In the genomic region with DNA sequence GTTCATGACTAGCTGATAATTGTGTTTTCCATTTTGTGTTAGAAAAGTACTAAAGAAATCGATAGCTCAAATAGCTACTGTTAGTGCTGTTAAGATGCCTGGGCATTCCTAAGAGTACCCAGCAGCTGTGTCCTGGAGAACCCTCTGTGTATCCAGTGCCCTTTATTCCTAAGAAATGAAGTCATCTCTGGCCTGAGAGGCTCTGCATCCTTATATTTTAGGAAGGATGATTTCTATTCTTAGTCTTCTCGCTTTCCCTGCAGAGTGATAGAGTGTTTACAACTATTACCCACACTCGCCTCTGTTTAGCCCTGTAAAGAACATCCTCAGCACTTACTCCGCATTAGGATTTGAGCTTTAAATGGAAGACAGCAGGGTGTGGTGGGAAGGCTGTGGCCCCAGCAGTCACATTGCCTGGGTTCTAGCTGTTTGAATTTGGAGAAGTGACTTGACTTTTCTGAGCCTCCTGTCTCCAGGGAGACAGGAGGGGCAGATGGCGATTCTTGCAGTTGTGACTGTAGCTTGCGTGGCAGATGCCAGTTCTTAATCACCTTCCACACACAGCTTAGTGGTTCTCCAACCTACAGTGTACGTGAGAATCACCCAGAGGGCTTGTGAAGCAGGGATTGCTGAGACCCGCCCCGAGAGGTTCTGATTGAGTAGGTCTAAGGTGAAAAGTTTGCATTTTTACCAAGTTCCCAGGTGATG, we compare ENCODE assay signal across 16 cellular contexts.
DNase-seq lines count a peak whose midpoint lies in the region; ATAC-seq and TF ChIP-seq lines count a peak whose summit lies in the region.
"Had no signal": no experiment of that assay in that cellular context is flagged by ENCODE, and none has a peak within 500 bp of the region (broad histone marks: within the 10 kb centered on the region; RNA-seq: fewer than 3 reads in every experiment).

No MANE protein-coding gene starts in this region.

- H3K36me3 ChIP-seq in fibroblast of lung (ENCODE audit: control insufficient read depth, insufficient read depth, low read length), result no peaks in the 10 kb centered on the region
- H3K36me3 ChIP-seq in skeletal muscle tissue (ENCODE audit: control insufficient read depth in 3 of 3, insufficient read depth in 3 of 3, low read length in 3 of 3), result no peaks in the 10 kb centered on the region
- no peaks in the 10 kb centered on the region for H3K36me3 ChIP-seq in mucosa of descending colon (ENCODE audit: low read depth)
- H3K36me3 ChIP-seq: BE2C, thyroid gland had no signal

- H3K9ac ChIP-seq in fibroblast of lung (ENCODE audit: insufficient read depth, low read length), result no peak overlapping the region
- H3K9ac ChIP-seq in skeletal muscle tissue (ENCODE audit: low read depth in 1 of 3, low read length in 3 of 3), result peak overlapping the region; percentile 4 to 42 (median 23)

- intact Hi-C loops in mucosa of descending colon (cut with DNase I, micrococcal nuclease), result loop anchor here in 1 of 2 donors (10.0 kb wide), 1 partner anchor 124 kb away; no protein-coding TSS in a partner anchor

- peaks cover 3% of the 10 kb centered on the region for H3K27me3 ChIP-seq in fibroblast of lung (ENCODE audit: control insufficient read depth, insufficient read depth, low read length)
- H3K27me3 ChIP-seq in skeletal muscle tissue (ENCODE audit: control insufficient read depth in 3 of 3, insufficient read depth in 3 of 3, low read length in 3 of 3), result no peaks in the 10 kb centered on the region
- H3K27me3 ChIP-seq: BE2C, thyroid gland had no signal

- TF ChIP-seq CTCF in fibroblast of lung (conservative IDR thresholded peaks at IDR 0.05 in 1 of 2, IDR thresholded peaks at IDR 0.05 in 1 of 2; ENCODE audit: low read depth in 1 of 2, low read length in 2 of 2) (no peak), mucosa of descending colon (IDR thresholded peaks at IDR 0.05) (no peak)

- ATAC-seq in mucosa of descending colon (no peak), GM19023 (IDR thresholded peaks at IDR 0.05; ENCODE audit: unreplicated experiment) (no peak), HG03139 (IDR thresholded peaks at IDR 0.05; ENCODE audit: unreplicated experiment) (no peak)
- ATAC-seq: left cardiac atrium; naive thymus-derived CD8-positive, alpha-beta T cell had no signal

- H2AFZ ChIP-seq in fibroblast of lung (ENCODE audit: low read length), result no peak overlapping the region

- peak overlapping the region; percentile 48 for H3K4me2 ChIP-seq in fibroblast of lung (ENCODE audit: extremely low read depth, insufficient read depth, low read length)

- no peak overlapping the region for H3K27ac ChIP-seq in fibroblast of lung (ENCODE audit: insufficient read depth, low read length)
- peak overlapping the region; percentile 78 for H3K27ac ChIP-seq in skeletal muscle tissue (ENCODE audit: low read depth, low read length)
- H3K27ac ChIP-seq: thyroid gland had no signal

- no peaks in the 10 kb centered on the region for H4K20me1 ChIP-seq in fibroblast of lung (ENCODE audit: control insufficient read depth, extremely low read depth, insufficient read depth, low read length)

- H3K79me2 ChIP-seq in fibroblast of lung (ENCODE audit: control insufficient read depth, insufficient read depth, low read length), result no peaks in the 10 kb centered on the region

- peak; percentile 46 for DNase-seq in DMS 273 treated with DMSO at 0.1 percent for 48 hours (lab: John Stamatoyannopoulos, UW)
- DNase-seq in NCI-H2171 (lab: John Stamatoyannopoulos, UW), result peak; percentile 14
- peak; percentile 20 to 40 for DNase-seq in fibroblast of lung (ENCODE audit: low read depth in 2 of 2)
- no peak for DNase-seq in mucosa of descending colon
- DNase-seq: activated CD4-positive, alpha-beta T cell treated with anti-CD3 and anti-CD28 coated beads, Interleukin-2, amount 50 U/mL, for 1 hour; BE2C; erythroblast; left cardiac atrium; NCI-H1105; NCI-H226; SIG-M5; thyroid gland had no signal

- H3K4me3 ChIP-seq in fibroblast of lung (replicated peaks in 1 of 4; ENCODE audit: control extremely low read depth in 1 of 4, insufficient read depth in 1 of 4, low read depth in 3 of 4, low read length in 4 of 4) (no peak overlapping the region), skeletal muscle tissue (ENCODE audit: low read length in 3 of 3) (peak overlapping the region in 1 of 3 donors; percentile 10), mucosa of descending colon (no peak overlapping the region)
- H3K4me3 ChIP-seq: thyroid gland had no signal

- H3K9me3 ChIP-seq in fibroblast of lung (ENCODE audit: control insufficient read depth, insufficient read depth, low read depth, low read length), result no peaks in the 10 kb centered on the region
- H3K9me3 ChIP-seq in skeletal muscle tissue (ENCODE audit: control insufficient read depth in 3 of 3, low read length in 3 of 3), result no peaks in the 10 kb centered on the region
- H3K9me3 ChIP-seq in mucosa of descending colon, result no peaks in the 10 kb centered on the region
- H3K9me3 ChIP-seq: BE2C, thyroid gland had no signal

- peaks cover 27% of the 10 kb centered on the region for H3K4me1 ChIP-seq in fibroblast of lung (ENCODE audit: control insufficient read depth, extremely low read depth, insufficient read depth, low read length)
- peaks cover 44 to 62% (median 55%) of the 10 kb centered on the region in 3 donors for H3K4me1 ChIP-seq in skeletal muscle tissue (ENCODE audit: control insufficient read depth in 3 of 3, insufficient read depth in 3 of 3, low read length in 3 of 3)
- no peaks in the 10 kb centered on the region for H3K4me1 ChIP-seq in mucosa of descending colon (ENCODE audit: low read depth)
- H3K4me1 ChIP-seq: thyroid gland had no signal

Comparison
In these comparisons a context has a peak if more than half of its experiments do, and no peak if none do; other contexts are left out.
1. DNase-seq: peak in DMS 273 treated with DMSO at 0.1 percent for 48 hours (single experiment), NCI-H2171 (single experiment) and fibroblast of lung (2 of 2); none in mucosa of descending colon (0 of 3).